ENCODE assay signal across 31 cellular contexts in the genomic region with DNA sequence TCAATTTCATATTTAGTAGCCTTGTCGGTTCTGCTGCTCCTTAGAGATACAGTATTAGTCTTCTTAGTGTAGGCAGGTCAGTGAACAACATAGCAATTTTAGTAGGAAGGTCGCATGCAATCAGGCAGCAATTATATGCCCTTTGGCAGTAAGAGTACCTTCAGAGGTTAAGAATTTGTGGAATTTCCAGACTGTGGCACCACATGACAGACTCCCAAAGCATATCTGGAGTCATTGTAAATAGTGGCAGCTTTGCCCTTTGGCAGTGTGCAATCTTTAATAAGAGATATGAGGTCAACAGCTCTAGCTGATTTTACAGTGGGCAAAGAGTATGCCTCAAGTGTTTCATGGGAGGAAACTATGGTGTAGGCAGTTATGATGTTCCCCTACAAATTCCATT.
"Had no signal": no experiment of that assay in that cellular context is flagged by ENCODE, and none has a peak within 500 bp of the region (broad histone marks: within the 10 kb centered on the region; RNA-seq: fewer than 3 reads in every experiment).

No MANE protein-coding gene starts in this region.

- H3K4me1 ChIP-seq: SJSA1 had no signal

- DNase-seq: activated CD4-positive, alpha-beta T cell treated with anti-CD3 and anti-CD28 coated beads, Interleukin-2, amount 10 ng/mL, durations not matched to agents 24 days and 14 days; activated CD4-positive, alpha-beta T cell treated with anti-CD3 and anti-CD28 coated beads, Interleukin-2, amount 50 U/mL, for 4 hours; activated CD8-positive, alpha-beta T cell treated with anti-CD3 and anti-CD28 coated beads for 36 hours; activated effector memory CD4-positive, alpha-beta T cell treated with anti-CD3 and anti-CD28 coated beads, Interleukin-2, amount 50 U/mL, for 16 hours; activated naive CD4-positive, alpha-beta T cell; activated naive CD4-positive, alpha-beta T cell treated with anti-CD3 and anti-CD28 coated beads, Interleukin-2, amount 50 U/mL, for 16 hours; activated naive CD8-positive, alpha-beta T cell treated with anti-CD3 and anti-CD28 coated beads for 36 hours; activated T-cell treated with anti-CD3 and anti-CD28 coated beads, Interleukin-2, amount 50 U/mL, for 1 hour; activated T-cell treated with anti-CD3 and anti-CD28 coated beads, Interleukin-2, amount 50 U/mL, for 72 hours; amniotic stem cell; aorta; brain microvascular endothelial cell; central memory CD4-positive, alpha-beta T cell; Karpas-422; MG63; NCI-H1048; NCI-H1105 treated with DMSO at 0.1 percent for 48 hours; NCI-H1436; NCI-H1694 treated with DMSO at 0.1 percent for 48 hours; NCI-H2029; NCI-H345; NCI-H510A; NCI-H526; NCI-H748 treated with DMSO at 0.1 percent for 48 hours; NK-92 treated with Interleukin-12 subunit alpha and Interleukin-12 subunit beta, amount 100 ng/mL, for 24 hours; SHP77 treated with DMSO at 0.1 percent for 48 hours; SK-N-SH had no signal

- FAIRE-seq: TTC549 had no signal

- H3K9ac ChIP-seq: SK-N-SH had no signal

- H3K27ac ChIP-seq: brain microvascular endothelial cell, SJSA1 had no signal

- H3K9me3 ChIP-seq: MG63, SJSA1, SK-N-SH had no signal

- ATAC-seq: activated CD8-positive, alpha-beta T cell treated with anti-CD3 and anti-CD28 coated beads for 36 hours; activated T-cell treated with anti-CD3 and anti-CD28 coated beads, Interleukin-2, amount 50 U/mL, for 72 hours; activated T-helper 17 cell treated with anti-CD3 and anti-CD28 coated beads, Interleukin-2, amount 50 U/mL, for 72 hours; Panc1 had no signal

- H3K27me3 ChIP-seq: brain microvascular endothelial cell, MG63, SJSA1 had no signal

- H3K4me3 ChIP-seq: MG63, SJSA1 had no signal

- H3K9me2 ChIP-seq: SK-N-SH had no signal

- H3K36me3 ChIP-seq: brain microvascular endothelial cell, MG63, SJSA1 had no signal

- H3K4me2 ChIP-seq: SK-N-SH had no signal
